ENCODE assay signal across 1 cellular context in the genomic region with DNA sequence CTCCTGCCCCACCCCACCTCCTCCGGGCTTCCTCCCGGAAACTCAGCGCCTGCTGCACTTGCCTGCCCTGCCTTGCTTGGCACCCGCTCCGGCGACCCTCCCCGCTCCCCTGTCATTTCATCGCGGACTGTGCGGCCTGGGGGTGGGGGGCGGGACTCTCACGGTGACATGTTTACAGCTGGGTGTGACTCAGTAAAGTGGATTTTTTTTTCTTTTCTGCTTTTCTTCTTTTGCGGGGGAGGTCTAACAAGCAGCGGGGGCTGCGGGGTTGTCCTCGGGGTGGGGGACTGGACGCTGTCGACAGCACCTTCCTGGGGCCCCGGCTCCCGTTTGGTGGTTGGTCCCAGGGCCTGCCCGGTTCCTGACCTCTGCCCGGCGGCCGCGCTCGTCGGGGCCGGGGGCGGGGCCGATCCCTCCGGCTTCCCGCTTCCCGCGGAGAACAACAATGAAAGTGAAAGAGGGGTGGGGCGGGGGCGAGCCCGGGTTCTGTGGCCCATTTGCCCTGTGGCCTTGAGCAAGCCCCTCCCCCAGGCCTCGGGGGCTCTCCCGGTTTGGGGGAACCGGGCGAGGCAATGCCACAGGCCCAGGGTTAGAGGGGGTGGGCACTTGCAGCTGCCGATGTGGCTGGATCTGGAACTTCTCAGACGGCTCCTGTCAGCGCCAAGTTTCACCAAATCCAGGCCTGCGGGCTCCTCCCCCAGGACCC.
TF ChIP-seq lines count a peak whose summit lies in the region.

No MANE protein-coding gene starts in this region.

TF ChIP-seq in K562, 482 proteins besides CTCF, POLR2A, EP300 and RAD21 (continued from another document):
- TF ChIP-seq, protein P1, sequence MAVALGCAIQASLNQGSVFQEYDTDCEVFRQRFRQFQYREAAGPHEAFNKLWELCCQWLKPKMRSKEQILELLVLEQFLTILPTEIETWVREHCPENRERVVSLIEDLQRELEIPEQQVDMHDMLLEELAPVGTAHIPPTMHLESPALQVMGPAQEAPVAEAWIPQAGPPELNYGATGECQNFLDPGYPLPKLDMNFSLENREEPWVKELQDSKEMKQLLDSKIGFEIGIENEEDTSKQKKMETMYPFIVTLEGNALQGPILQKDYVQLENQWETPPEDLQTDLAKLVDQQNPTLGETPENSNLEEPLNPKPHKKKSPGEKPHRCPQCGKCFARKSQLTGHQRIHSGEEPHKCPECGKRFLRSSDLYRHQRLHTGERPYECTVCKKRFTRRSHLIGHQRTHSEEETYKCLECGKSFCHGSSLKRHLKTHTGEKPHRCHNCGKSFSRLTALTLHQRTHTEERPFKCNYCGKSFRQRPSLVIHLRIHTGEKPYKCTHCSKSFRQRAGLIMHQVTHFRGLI (CRISPR knock-in tag; IDR thresholded peaks at IDR 0.05), result no peak
- TF ChIP-seq ZNF57 (CRISPR knock-in tag; IDR thresholded peaks at IDR 0.05) (no peak), KAT8 (IDR thresholded peaks at IDR 0.05; ENCODE audit: low read depth) (no peak), ZC3H8 (IDR thresholded peaks at IDR 0.05) (no peak), CBFA2T3 (IDR thresholded peaks at IDR 0.05) (peak; percentile 26; the same call in 1 of the 2 replicates), ZNF695 (CRISPR knock-in tag; IDR thresholded peaks at IDR 0.05) (no peak), ZNF584 (CRISPR knock-in tag; IDR thresholded peaks at IDR 0.05; ENCODE audit: low read depth) (no peak), ARID2 (IDR thresholded peaks at IDR 0.05) (no peak), TCF7 (IDR thresholded peaks at IDR 0.05; ENCODE audit: borderline replicate concordance) (no peak), GTF2A2 (tag; IDR thresholded peaks at IDR 0.05) (no peak), TCF7L2 (IDR thresholded peaks at IDR 0.05; ENCODE audit: low read depth, low read length) (no peak), ZNF512 (tag; IDR thresholded peaks at IDR 0.05) (no peak), YY1 (IDR thresholded peaks at IDR 0.05; ENCODE audit: borderline replicate concordance in 1 of 3, control insufficient read depth in 1 of 3, extremely low read depth in 1 of 3, insufficient read depth in 3 of 3, insufficient read length in 1 of 3, insufficient replicate concordance in 2 of 3, low read depth in 1 of 3, low read length in 2 of 3) (peak in 1 of 3 experiments; percentile 7), HDAC8 (tag; IDR thresholded peaks at IDR 0.05) (no peak), NR0B1 (IDR thresholded peaks at IDR 0.05; ENCODE audit: partially characterized antibody) (no peak), BACH1 (tag; IDR thresholded peaks at IDR 0.05) (no peak), STAG1 (CRISPR knock-in tag; IDR thresholded peaks at IDR 0.05; ENCODE audit: borderline replicate concordance) (no peak), TCF3 (CRISPR knock-in tag; IDR thresholded peaks at IDR 0.05) (peak; percentile 27; the same call in 1 of the 2 replicates), ASH1L (IDR thresholded peaks at IDR 0.05; ENCODE audit: borderline replicate concordance, low read depth, partially characterized antibody) (no peak), COPS2 (conservative IDR thresholded peaks at IDR 0.05) (no peak), TEAD1 (CRISPR knock-in tag; IDR thresholded peaks at IDR 0.05) (no peak), PCBP2 (IDR thresholded peaks at IDR 0.05; ENCODE audit: low read depth, low read length, poor library complexity, severe bottlenecking) (no peak), RBM15 (IDR thresholded peaks at IDR 0.05; ENCODE audit: insufficient read depth, low read length) (no peak), DNMT1 (IDR thresholded peaks at IDR 0.05) (no peak)
- TF ChIP-seq, protein P2, sequence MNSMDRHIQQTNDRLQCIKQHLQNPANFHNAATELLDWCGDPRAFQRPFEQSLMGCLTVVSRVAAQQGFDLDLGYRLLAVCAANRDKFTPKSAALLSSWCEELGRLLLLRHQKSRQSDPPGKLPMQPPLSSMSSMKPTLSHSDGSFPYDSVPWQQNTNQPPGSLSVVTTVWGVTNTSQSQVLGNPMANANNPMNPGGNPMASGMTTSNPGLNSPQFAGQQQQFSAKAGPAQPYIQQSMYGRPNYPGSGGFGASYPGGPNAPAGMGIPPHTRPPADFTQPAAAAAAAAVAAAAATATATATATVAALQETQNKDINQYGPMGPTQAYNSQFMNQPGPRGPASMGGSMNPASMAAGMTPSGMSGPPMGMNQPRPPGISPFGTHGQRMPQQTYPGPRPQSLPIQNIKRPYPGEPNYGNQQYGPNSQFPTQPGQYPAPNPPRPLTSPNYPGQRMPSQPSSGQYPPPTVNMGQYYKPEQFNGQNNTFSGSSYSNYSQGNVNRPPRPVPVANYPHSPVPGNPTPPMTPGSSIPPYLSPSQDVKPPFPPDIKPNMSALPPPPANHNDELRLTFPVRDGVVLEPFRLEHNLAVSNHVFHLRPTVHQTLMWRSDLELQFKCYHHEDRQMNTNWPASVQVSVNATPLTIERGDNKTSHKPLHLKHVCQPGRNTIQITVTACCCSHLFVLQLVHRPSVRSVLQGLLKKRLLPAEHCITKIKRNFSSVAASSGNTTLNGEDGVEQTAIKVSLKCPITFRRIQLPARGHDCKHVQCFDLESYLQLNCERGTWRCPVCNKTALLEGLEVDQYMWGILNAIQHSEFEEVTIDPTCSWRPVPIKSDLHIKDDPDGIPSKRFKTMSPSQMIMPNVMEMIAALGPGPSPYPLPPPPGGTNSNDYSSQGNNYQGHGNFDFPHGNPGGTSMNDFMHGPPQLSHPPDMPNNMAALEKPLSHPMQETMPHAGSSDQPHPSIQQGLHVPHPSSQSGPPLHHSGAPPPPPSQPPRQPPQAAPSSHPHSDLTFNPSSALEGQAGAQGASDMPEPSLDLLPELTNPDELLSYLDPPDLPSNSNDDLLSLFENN (IDR thresholded peaks at IDR 0.05; ENCODE audit: low read depth in 2 of 2, low read length in 2 of 2), result peak in 1 of 2 experiments; percentile 17; a peak in 1 of 4 replicates
- TF ChIP-seq, protein P3, sequence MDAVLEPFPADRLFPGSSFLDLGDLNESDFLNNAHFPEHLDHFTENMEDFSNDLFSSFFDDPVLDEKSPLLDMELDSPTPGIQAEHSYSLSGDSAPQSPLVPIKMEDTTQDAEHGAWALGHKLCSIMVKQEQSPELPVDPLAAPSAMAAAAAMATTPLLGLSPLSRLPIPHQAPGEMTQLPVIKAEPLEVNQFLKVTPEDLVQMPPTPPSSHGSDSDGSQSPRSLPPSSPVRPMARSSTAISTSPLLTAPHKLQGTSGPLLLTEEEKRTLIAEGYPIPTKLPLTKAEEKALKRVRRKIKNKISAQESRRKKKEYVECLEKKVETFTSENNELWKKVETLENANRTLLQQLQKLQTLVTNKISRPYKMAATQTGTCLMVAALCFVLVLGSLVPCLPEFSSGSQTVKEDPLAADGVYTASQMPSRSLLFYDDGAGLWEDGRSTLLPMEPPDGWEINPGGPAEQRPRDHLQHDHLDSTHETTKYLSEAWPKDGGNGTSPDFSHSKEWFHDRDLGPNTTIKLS (IDR thresholded peaks at IDR 0.05; ENCODE audit: borderline replicate concordance, low read depth), result no peak
- TF ChIP-seq, protein P4, sequence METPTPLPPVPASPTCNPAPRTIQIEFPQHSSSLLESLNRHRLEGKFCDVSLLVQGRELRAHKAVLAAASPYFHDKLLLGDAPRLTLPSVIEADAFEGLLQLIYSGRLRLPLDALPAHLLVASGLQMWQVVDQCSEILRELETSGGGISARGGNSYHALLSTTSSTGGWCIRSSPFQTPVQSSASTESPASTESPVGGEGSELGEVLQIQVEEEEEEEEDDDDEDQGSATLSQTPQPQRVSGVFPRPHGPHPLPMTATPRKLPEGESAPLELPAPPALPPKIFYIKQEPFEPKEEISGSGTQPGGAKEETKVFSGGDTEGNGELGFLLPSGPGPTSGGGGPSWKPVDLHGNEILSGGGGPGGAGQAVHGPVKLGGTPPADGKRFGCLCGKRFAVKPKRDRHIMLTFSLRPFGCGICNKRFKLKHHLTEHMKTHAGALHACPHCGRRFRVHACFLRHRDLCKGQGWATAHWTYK (CRISPR knock-in tag; IDR thresholded peaks at IDR 0.05), result peak; percentile 61; the same call in 1 of the 2 replicates
- TF ChIP-seq, protein P5, sequence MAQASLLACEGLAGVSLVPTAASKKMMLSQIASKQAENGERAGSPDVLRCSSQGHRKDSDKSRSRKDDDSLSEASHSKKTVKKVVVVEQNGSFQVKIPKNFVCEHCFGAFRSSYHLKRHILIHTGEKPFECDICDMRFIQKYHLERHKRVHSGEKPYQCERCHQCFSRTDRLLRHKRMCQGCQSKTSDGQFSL (CRISPR knock-in tag; IDR thresholded peaks at IDR 0.05), result no peak
- TF ChIP-seq, protein P5 (tag; IDR thresholded peaks at IDR 0.05), result 0 out of 4 replicates have a peak, but pooled peaks of 1 of the 2 experiments have one; percentile 25
- TF ChIP-seq, protein P6, sequence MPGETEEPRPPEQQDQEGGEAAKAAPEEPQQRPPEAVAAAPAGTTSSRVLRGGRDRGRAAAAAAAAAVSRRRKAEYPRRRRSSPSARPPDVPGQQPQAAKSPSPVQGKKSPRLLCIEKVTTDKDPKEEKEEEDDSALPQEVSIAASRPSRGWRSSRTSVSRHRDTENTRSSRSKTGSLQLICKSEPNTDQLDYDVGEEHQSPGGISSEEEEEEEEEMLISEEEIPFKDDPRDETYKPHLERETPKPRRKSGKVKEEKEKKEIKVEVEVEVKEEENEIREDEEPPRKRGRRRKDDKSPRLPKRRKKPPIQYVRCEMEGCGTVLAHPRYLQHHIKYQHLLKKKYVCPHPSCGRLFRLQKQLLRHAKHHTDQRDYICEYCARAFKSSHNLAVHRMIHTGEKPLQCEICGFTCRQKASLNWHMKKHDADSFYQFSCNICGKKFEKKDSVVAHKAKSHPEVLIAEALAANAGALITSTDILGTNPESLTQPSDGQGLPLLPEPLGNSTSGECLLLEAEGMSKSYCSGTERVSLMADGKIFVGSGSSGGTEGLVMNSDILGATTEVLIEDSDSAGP (CRISPR knock-in tag; IDR thresholded peaks at IDR 0.05), result no peak
- TF ChIP-seq, protein P7, sequence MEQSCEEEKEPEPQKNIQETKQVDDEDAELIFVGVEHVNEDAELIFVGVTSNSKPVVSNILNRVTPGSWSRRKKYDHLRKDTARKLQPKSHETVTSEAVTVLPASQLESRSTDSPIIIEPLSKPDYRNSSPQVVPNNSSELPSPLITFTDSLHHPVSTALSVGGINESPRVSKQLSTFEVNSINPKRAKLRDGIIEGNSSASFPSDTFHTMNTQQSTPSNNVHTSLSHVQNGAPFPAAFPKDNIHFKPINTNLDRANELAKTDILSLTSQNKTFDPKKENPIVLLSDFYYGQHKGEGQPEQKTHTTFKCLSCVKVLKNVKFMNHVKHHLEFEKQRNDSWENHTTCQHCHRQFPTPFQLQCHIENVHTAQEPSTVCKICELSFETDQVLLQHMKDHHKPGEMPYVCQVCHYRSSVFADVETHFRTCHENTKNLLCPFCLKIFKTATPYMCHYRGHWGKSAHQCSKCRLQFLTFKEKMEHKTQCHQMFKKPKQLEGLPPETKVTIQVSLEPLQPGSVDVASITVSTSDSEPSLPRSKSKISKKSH (CRISPR knock-in tag; IDR thresholded peaks at IDR 0.05), result no peak
